Comparison of ENCODE assay signal across 18 cellular contexts in genomic region chr15:90862487-90862886, GRCh38. TPM values are rescaled to one million over a fixed set of nuclear protein-coding genes. Genes with fewer than 3 reads are reported as not detected.
DNase-seq lines count a peak whose midpoint lies in the region; ATAC-seq and TF ChIP-seq lines count a peak whose summit lies in the region.
"Had no signal": no experiment of that assay in that cellular context is flagged by ENCODE, and none has a peak within 500 bp of the region (broad histone marks: within the 10 kb centered on the region; RNA-seq: fewer than 3 reads in every experiment).

No MANE protein-coding gene starts in this region.

- no peak for DNase-seq in T-helper 1 cell
- no peak for DNase-seq in right lobe of liver
- DNase-seq in DMS53 treated with DMSO at 0.1 percent for 48 hours (lab: John Stamatoyannopoulos, UW; ENCODE audit: unreplicated experiment): no peak
- DNase-seq in OCI-M2 (lab: John Stamatoyannopoulos, UW; ENCODE audit: unreplicated experiment): no peak
- DNase-seq: 8988T, GDM1, KG1, NCI-H1048, NCI-H146, NCI-H2081, NCI-H510A, NCI-H774, PC-3 had no signal

- no peaks in the 10 kb centered on the region for H3K9me3 Mint-ChIP-seq in T-helper 1 cell treated with Interleukin-12 subunit alpha and Interleukin-12 subunit beta and Interleukin-4 antibody, amounts not matched to agents 30 μg/mL and 1 μg/mL, for 36 hours

- H3K4me1 Mint-ChIP-seq in T-helper 1 cell treated with Interleukin-12 subunit alpha and Interleukin-12 subunit beta and Interleukin-4 antibody, amounts not matched to agents 30 μg/mL and 1 μg/mL, for 36 hours (ENCODE audit: low read depth): peaks cover 54% of the 10 kb centered on the region

- H3K4me3 Mint-ChIP-seq in T-helper 1 cell treated with Interleukin-12 subunit alpha and Interleukin-12 subunit beta and Interleukin-4 antibody, amounts not matched to agents 30 μg/mL and 1 μg/mL, for 36 hours: no peak overlapping the region

- H3K36me3 ChIP-seq in BLaER1 treated with 17β-estradiol and CSF1 and Interleukin-3, amounts not matched to agents 10 nM and 100 nM: no peaks in the 10 kb centered on the region
- no peaks in the 10 kb centered on the region for H3K36me3 ChIP-seq in right lobe of liver
- H3K36me3 ChIP-seq: HAP-1 had no signal

- H3K4me2 ChIP-seq in BLaER1 treated with 17β-estradiol and CSF1 and Interleukin-3, amounts not matched to agents 10 nM and 100 nM: peak overlapping the region in 5 of 11 experiments; percentile 54 to 72 (median 67); a peak in 7 of 22 replicates

- H3K4me1 ChIP-seq in BLaER1 treated with 17β-estradiol and CSF1 and Interleukin-3, amounts not matched to agents 10 nM and 100 nM: peaks cover 0 to 60% (median 31%) of the 10 kb centered on the region in 10 experiments; a peak in 17 of 20 replicates
- peaks cover 0 to 67% (median 29%) of the 10 kb centered on the region in 4 donors for H3K4me1 ChIP-seq in right lobe of liver

- intact Hi-C loops in right lobe of liver (cut with DNase I): no loop called here

- no peaks in the 10 kb centered on the region for H3K27me3 ChIP-seq in BLaER1 treated with 17β-estradiol and CSF1 and Interleukin-3, amounts not matched to agents 10 nM and 100 nM
- H3K27me3 ChIP-seq in right lobe of liver: no peaks in the 10 kb centered on the region

- no peak for ATAC-seq in right lobe of liver
- ATAC-seq in HG02678 (IDR thresholded peaks at IDR 0.05; ENCODE audit: unreplicated experiment): no peak
- ATAC-seq: PC-3 had no signal

- peaks cover 23% of the 10 kb centered on the region for H3K36me3 Mint-ChIP-seq in T-helper 1 cell treated with Interleukin-12 subunit alpha and Interleukin-12 subunit beta and Interleukin-4 antibody, amounts not matched to agents 30 μg/mL and 1 μg/mL, for 36 hours (ENCODE audit: low read depth)

- peak overlapping the region; percentile 4 for H3K27ac Mint-ChIP-seq in T-helper 1 cell treated with Interleukin-12 subunit alpha and Interleukin-12 subunit beta and Interleukin-4 antibody, amounts not matched to agents 30 μg/mL and 1 μg/mL, for 36 hours

- H3K27ac ChIP-seq in BLaER1 treated with 17β-estradiol and CSF1 and Interleukin-3, amounts not matched to agents 10 nM and 100 nM: peak overlapping the region in 6 of 11 experiments; percentile 32 to 59 (median 43); a peak in 5 of 22 replicates
- H3K27ac ChIP-seq in VCaP (peak overlapping the region; percentile 84), right lobe of liver (peak overlapping the region; percentile 52 to 94 (median 91))

- no peak overlapping the region for H3K9ac ChIP-seq in BLaER1 treated with 17β-estradiol and CSF1 and Interleukin-3, amounts not matched to agents 10 nM and 100 nM

- no peaks in the 10 kb centered on the region for H3K9me3 ChIP-seq in BLaER1 treated with 17β-estradiol and CSF1 and Interleukin-3, amounts not matched to agents 10 nM and 100 nM (replicated peaks in 1 of 11)
- H3K9me3 ChIP-seq in right lobe of liver: no peaks in the 10 kb centered on the region
- H3K9me3 ChIP-seq: HAP-1 had no signal

- H4K20me1 ChIP-seq in BLaER1 treated with 17β-estradiol and CSF1 and Interleukin-3, amounts not matched to agents 10 nM and 100 nM: no peaks in the 10 kb centered on the region

- WGBS in right lobe of liver (ENCODE audit: insufficient coverage, low coverage, low lambda C conversion rate, missing lambda C conversion rate): 79% methylated on average over 6 of the region's 6 CpGs

- no peak overlapping the region for H3K4me3 ChIP-seq in BLaER1 treated with 17β-estradiol and CSF1 and Interleukin-3, amounts not matched to agents 10 nM and 100 nM
- H3K4me3 ChIP-seq in right lobe of liver: no peak overlapping the region
- H3K4me3 ChIP-seq: HAP-1 had no signal

- TF ChIP-seq CTCF in VCaP (conservative IDR thresholded peaks at IDR 0.05): no peak
- no peak for TF ChIP-seq CTCF in right lobe of liver (IDR thresholded peaks at IDR 0.05)

- no peaks in the 10 kb centered on the region for H3K27me3 Mint-ChIP-seq in T-helper 1 cell treated with Interleukin-12 subunit alpha and Interleukin-12 subunit beta and Interleukin-4 antibody, amounts not matched to agents 30 μg/mL and 1 μg/mL, for 36 hours (ENCODE audit: low read depth)

- no peak for TF ChIP-seq POLR2A in right lobe of liver (IDR thresholded peaks at IDR 0.05)

RNA-seq across cellular contexts. Expression of gene FURIN, which starts 5.9 kb away (rescaled TPM):
- total RNA-seq in right lobe of liver: 100 to 1,000 TPM; 122 to 232 (median 189) TPM

RNA-seq across cellular contexts. Expression of gene FES, which starts 21.8 kb away (rescaled TPM):
- total RNA-seq in right lobe of liver: 10 to 100 TPM; 11.5 to 36.5 (median 18.5) TPM

RNA-seq across cellular contexts. Expression of gene MAN2A2, which starts 40.6 kb away (rescaled TPM):
- 10 to 100 TPM; 41.4 to 91.6 (median 59.8) TPM for total RNA-seq in right lobe of liver
